Comparison of ENCODE assay signal across 8 cellular contexts in genomic region chr11:73982990-73983763, GRCh38. TPM values are rescaled to one million over a fixed set of nuclear protein-coding genes. Genes with fewer than 3 reads are reported as not detected.
A peak's percentile ranks its signal among the peaks of the same experiment; 100 is the strongest.
DNase-seq lines count a peak whose midpoint lies in the region; ATAC-seq and TF ChIP-seq lines count a peak whose summit lies in the region.

No MANE protein-coding gene starts in this region.

- H3K4me3 ChIP-seq in esophagus muscularis mucosa, result peak overlapping the region; percentile 53 to 70 (median 67)
- peak overlapping the region; percentile 75 to 80 for H3K4me3 ChIP-seq in muscle layer of duodenum (ENCODE audit: low read depth in 1 of 2, low read length in 2 of 2)

- H3K27ac ChIP-seq in esophagus muscularis mucosa (replicated peaks in 1 of 4) (peak overlapping the region; percentile 76 to 93 (median 89)), muscle layer of duodenum (ENCODE audit: low read length) (peak overlapping the region; percentile 90)

- H3K27me3 ChIP-seq in esophagus muscularis mucosa (no peaks in the 10 kb centered on the region), muscle layer of duodenum (ENCODE audit: low read depth, low read length) (no peaks in the 10 kb centered on the region)

- H3K9me3 Mint-ChIP-seq in activated T-cell treated with anti-CD3 and anti-CD28 coated beads, Interleukin-2, amount 50 U/mL, for 24 hours, result no peaks in the 10 kb centered on the region

- peaks cover 60% of the 10 kb centered on the region for H3K4me1 Mint-ChIP-seq in activated T-cell treated with anti-CD3 and anti-CD28 coated beads, Interleukin-2, amount 50 U/mL, for 24 hours (ENCODE audit: low read depth)

- peak; percentile 42 for TF ChIP-seq POLR2A in esophagus muscularis mucosa (IDR thresholded peaks at IDR 0.05; ENCODE audit: low read depth)

- intact Hi-C loops in esophagus muscularis mucosa (cut with DNase I), result no loop called here

- peaks cover 53% of the 10 kb centered on the region for H3K36me3 Mint-ChIP-seq in activated T-cell treated with anti-CD3 and anti-CD28 coated beads, Interleukin-2, amount 50 U/mL, for 24 hours (ENCODE audit: low read depth)

- peak; percentile 0; the same call in 1 of the 2 replicates for TF ChIP-seq RAD21 in Ishikawa (IDR thresholded peaks at IDR 0.05; ENCODE audit: low read depth)

- peak overlapping the region; percentile 90 for H3K4me3 Mint-ChIP-seq in activated T-cell treated with anti-CD3 and anti-CD28 coated beads, Interleukin-2, amount 50 U/mL, for 24 hours

- H3K4me1 ChIP-seq in esophagus muscularis mucosa (peaks cover 13 to 25% (median 22%) of the 10 kb centered on the region in 4 donors), muscle layer of duodenum (ENCODE audit: control insufficient read depth in 1 of 2, insufficient read depth in 2 of 2, low read length in 2 of 2) (peaks cover 14 to 15% of the 10 kb centered on the region in 2 donors)

- DNase-seq in DMS53 (lab: John Stamatoyannopoulos, UW), result peak; percentile 100
- peak; percentile 84 for DNase-seq in OCI-M2 (lab: John Stamatoyannopoulos, UW; ENCODE audit: unreplicated experiment)
- peak; percentile 93 for DNase-seq in activated T-cell treated with anti-CD3 and anti-CD28 coated beads, Interleukin-2, amount 50 U/mL, for 24 hours
- DNase-seq in esophagus muscularis mucosa (ENCODE audit: extremely low spot score), result peak; percentile 98
- peak; percentile 79 to 81 for DNase-seq in stimulated activated CD8-positive, alpha-beta memory T cell treated with anti-CD3 and anti-CD28 coated beads, Interleukin-7, amount 100 ng/mL, for 1 hour (ENCODE audit: low read depth in 2 of 2)

- H3K9me3 ChIP-seq in esophagus muscularis mucosa (no peaks in the 10 kb centered on the region), muscle layer of duodenum (ENCODE audit: control insufficient read depth in 1 of 2, low read length in 2 of 2) (no peaks in the 10 kb centered on the region)

- WGBS in esophagus muscularis mucosa, result under 1% methylated on average over 48 of the region's 59 CpGs

- H3K36me3 ChIP-seq in esophagus muscularis mucosa (peaks cover 0 to 6% (median 4%) of the 10 kb centered on the region in 4 donors), muscle layer of duodenum (ENCODE audit: control insufficient read depth in 1 of 2, insufficient read depth in 2 of 2, low read length in 2 of 2) (peaks cover 0 to 6% of the 10 kb centered on the region in 2 donors)

- TF ChIP-seq CTCF in esophagus muscularis mucosa (IDR thresholded peaks at IDR 0.05), result no peak

- no peaks in the 10 kb centered on the region for H3K27me3 Mint-ChIP-seq in activated T-cell treated with anti-CD3 and anti-CD28 coated beads, Interleukin-2, amount 50 U/mL, for 24 hours

- H3K27ac Mint-ChIP-seq in activated T-cell treated with anti-CD3 and anti-CD28 coated beads, Interleukin-2, amount 50 U/mL, for 24 hours, result peak overlapping the region; percentile 99

- TF ChIP-seq EP300 in Ishikawa (IDR thresholded peaks at IDR 0.05; ENCODE audit: borderline replicate concordance), result peak; percentile 58
- no peak for TF ChIP-seq EP300 in esophagus muscularis mucosa (IDR thresholded peaks at IDR 0.05)

- peak; percentile 69 for ATAC-seq in GM21619 (IDR thresholded peaks at IDR 0.05; ENCODE audit: unreplicated experiment)

TF ChIP-seq in Ishikawa, 13 proteins besides CTCF, POLR2A, EP300 and RAD21:
- no peak for TF ChIP-seq EGR1 (IDR thresholded peaks at IDR 0.05)
- TF ChIP-seq CREB1 (IDR thresholded peaks at IDR 0.05; ENCODE audit: low read depth), result peak; percentile 52
- TF ChIP-seq YY1 (IDR thresholded peaks at IDR 0.05; ENCODE audit: low read depth), result no peak
- no peak for TF ChIP-seq TEAD4 (IDR thresholded peaks at IDR 0.05)
- TF ChIP-seq USF1 (IDR thresholded peaks at IDR 0.05), result peak; percentile 90
- no peak for TF ChIP-seq REST (IDR thresholded peaks at IDR 0.05; ENCODE audit: low read depth)
- TF ChIP-seq TCF12 (IDR thresholded peaks at IDR 0.05; ENCODE audit: low read depth), result peak; percentile 73; the same call in 1 of the 2 replicates
- no peak; the same call in none of the 2 replicates for TF ChIP-seq NFIC (IDR thresholded peaks at IDR 0.05)
- TF ChIP-seq FOXM1 (IDR thresholded peaks at IDR 0.05; ENCODE audit: borderline replicate concordance, low read depth), result peak; percentile 91
- peak; percentile 67; the same call in 1 of the 2 replicates for TF ChIP-seq ZBTB7A (IDR thresholded peaks at IDR 0.05; ENCODE audit: low read depth)
- peak; percentile 90 for TF ChIP-seq MAX (IDR thresholded peaks at IDR 0.05)
- TF ChIP-seq TAF1 (IDR thresholded peaks at IDR 0.05; ENCODE audit: low read depth), result peak; percentile 57; the same call in 1 of the 2 replicates
- no peak for TF ChIP-seq CEBPB (IDR thresholded peaks at IDR 0.05)

RNA-seq across cellular contexts. Expression of gene UCP2, which starts 0.5 kb away (rescaled TPM):
- 10 to 100 TPM; 22.4 to 43.6 (median 30.9) TPM for total RNA-seq in esophagus muscularis mucosa

RNA-seq across cellular contexts. Expression of gene UCP3, which starts 25.7 kb away (rescaled TPM):
- 1 to 10 TPM in 3 of 4 donors, under 1 TPM in 1; 0.78 to 5.6 (median 1.3) TPM for total RNA-seq in esophagus muscularis mucosa

RNA-seq across cellular contexts. Expression of gene DNAJB13, which starts 32.4 kb away (rescaled TPM):
- not detected for total RNA-seq in esophagus muscularis mucosa

Comparison
In these comparisons a context has a peak if more than half of its experiments do, and no peak if none do; other contexts are left out.
1. Peak in every context shown above with its lines: DNase-seq, ATAC-seq, H3K4me3 ChIP-seq and H3K27ac ChIP-seq.